16 cellular contexts compared by ENCODE assay signal in genomic region chr5:35367534-35367933, GRCh38.
DNase-seq lines count a peak whose midpoint lies in the region; ATAC-seq and TF ChIP-seq lines count a peak whose summit lies in the region.
"Had no signal": no experiment of that assay in that cellular context is flagged by ENCODE, and none has a peak within 500 bp of the region (broad histone marks: within the 10 kb centered on the region; RNA-seq: fewer than 3 reads in every experiment).

No MANE protein-coding gene starts in this region.

- H3K9me3 ChIP-seq in hepatocyte (ENCODE audit: low read depth): no peaks in the 10 kb centered on the region
- H3K9me3 ChIP-seq in smooth muscle cell (replicated peaks; ENCODE audit: low read depth): no peaks in the 10 kb centered on the region
- H3K9me3 ChIP-seq: BLaER1, Caco-2, HAP-1 had no signal

- H3K27ac ChIP-seq in hepatocyte: peak overlapping the region; percentile 38
- H3K27ac ChIP-seq in smooth muscle cell (ENCODE audit: low read depth): peak overlapping the region; percentile 70
- H3K27ac ChIP-seq: BLaER1, C4-2B had no signal

- H3K4me2 ChIP-seq in hepatocyte: no peak overlapping the region
- H3K4me2 ChIP-seq in smooth muscle cell: peak overlapping the region; percentile 52
- H3K4me2 ChIP-seq: BLaER1 had no signal

- no peak for ATAC-seq in GM18909 (IDR thresholded peaks at IDR 0.05; ENCODE audit: poor library complexity, unreplicated experiment)
- ATAC-seq: CD8-positive, alpha-beta T cell had no signal

- H3F3A ChIP-seq in smooth muscle cell (ENCODE audit: low read depth): peaks cover 7% of the 10 kb centered on the region

- H4K20me1 ChIP-seq in hepatocyte (ENCODE audit: insufficient read depth, poor library complexity, severe bottlenecking) (no peaks in the 10 kb centered on the region), smooth muscle cell (ENCODE audit: low read depth) (no peaks in the 10 kb centered on the region)
- H4K20me1 ChIP-seq: BLaER1 had no signal

- H3K4me3 ChIP-seq in hepatocyte: no peak overlapping the region
- H3K4me3 ChIP-seq in smooth muscle cell: no peak overlapping the region
- H3K4me3 ChIP-seq: BLaER1, HAP-1 had no signal

- H3K27me3 ChIP-seq in hepatocyte: no peaks in the 10 kb centered on the region
- no peaks in the 10 kb centered on the region for H3K27me3 ChIP-seq in smooth muscle cell (ENCODE audit: low read depth)
- H3K27me3 ChIP-seq: BLaER1 had no signal

- no peaks in the 10 kb centered on the region for H3K9me2 ChIP-seq in hepatocyte (replicated peaks; ENCODE audit: insufficient read depth)

- no peak overlapping the region for H3K9ac ChIP-seq in smooth muscle cell (ENCODE audit: low read depth)
- H3K9ac ChIP-seq: BLaER1 had no signal

- no peak for TF ChIP-seq CTCF in hepatocyte (IDR thresholded peaks at IDR 0.05; ENCODE audit: poor library complexity)
- TF ChIP-seq CTCF in smooth muscle cell (IDR thresholded peaks at IDR 0.05; ENCODE audit: borderline replicate concordance, insufficient read depth, poor library complexity, severe bottlenecking): no peak

- no peak overlapping the region for H2AFZ ChIP-seq in hepatocyte
- H2AFZ ChIP-seq in smooth muscle cell (ENCODE audit: low read depth): no peak overlapping the region

- DNase-seq in astrocyte of the hippocampus (ENCODE audit: low read depth, low spot score): peak; percentile 6
- DNase-seq in hepatocyte (ENCODE audit: low spot score): no peak
- DNase-seq in smooth muscle cell (lab: John Stamatoyannopoulos, UW; ENCODE audit: unreplicated experiment): no peak
- DNase-seq in NCI-H345 (lab: John Stamatoyannopoulos, UW): no peak
- DNase-seq in superior temporal gyrus (ENCODE audit: extremely low spot score): no peak
- DNase-seq: Caco-2; CD4-positive, CD25-positive, alpha-beta regulatory T cell; CD8-positive, alpha-beta T cell; DMS153; DND-41; GOT3; HFFc6 had no signal

- H3K4me1 ChIP-seq in hepatocyte (ENCODE audit: insufficient read depth) (no peaks in the 10 kb centered on the region), smooth muscle cell (ENCODE audit: low read depth) (peaks cover 31% of the 10 kb centered on the region)
- H3K4me1 ChIP-seq: BLaER1, Caco-2, HAP-1 had no signal

- H3K79me2 ChIP-seq in hepatocyte (no peaks in the 10 kb centered on the region), smooth muscle cell (ENCODE audit: low read depth) (no peaks in the 10 kb centered on the region)

- H3K36me3 ChIP-seq in hepatocyte (replicated peaks; ENCODE audit: insufficient read depth, low read depth): no peaks in the 10 kb centered on the region
- no peaks in the 10 kb centered on the region for H3K36me3 ChIP-seq in smooth muscle cell (ENCODE audit: low read depth)
- H3K36me3 ChIP-seq: BLaER1, HAP-1 had no signal

- WGBS in hepatocyte (ENCODE audit: low lambda C conversion rate, missing lambda C conversion rate): 90% methylated on average over 1 of the region's 1 CpG
- 25% methylated on average over 1 of the region's 1 CpG for WGBS in smooth muscle cell (ENCODE audit: low lambda C conversion rate)
